9 cellular contexts compared by ENCODE assay signal in the genomic region with DNA sequence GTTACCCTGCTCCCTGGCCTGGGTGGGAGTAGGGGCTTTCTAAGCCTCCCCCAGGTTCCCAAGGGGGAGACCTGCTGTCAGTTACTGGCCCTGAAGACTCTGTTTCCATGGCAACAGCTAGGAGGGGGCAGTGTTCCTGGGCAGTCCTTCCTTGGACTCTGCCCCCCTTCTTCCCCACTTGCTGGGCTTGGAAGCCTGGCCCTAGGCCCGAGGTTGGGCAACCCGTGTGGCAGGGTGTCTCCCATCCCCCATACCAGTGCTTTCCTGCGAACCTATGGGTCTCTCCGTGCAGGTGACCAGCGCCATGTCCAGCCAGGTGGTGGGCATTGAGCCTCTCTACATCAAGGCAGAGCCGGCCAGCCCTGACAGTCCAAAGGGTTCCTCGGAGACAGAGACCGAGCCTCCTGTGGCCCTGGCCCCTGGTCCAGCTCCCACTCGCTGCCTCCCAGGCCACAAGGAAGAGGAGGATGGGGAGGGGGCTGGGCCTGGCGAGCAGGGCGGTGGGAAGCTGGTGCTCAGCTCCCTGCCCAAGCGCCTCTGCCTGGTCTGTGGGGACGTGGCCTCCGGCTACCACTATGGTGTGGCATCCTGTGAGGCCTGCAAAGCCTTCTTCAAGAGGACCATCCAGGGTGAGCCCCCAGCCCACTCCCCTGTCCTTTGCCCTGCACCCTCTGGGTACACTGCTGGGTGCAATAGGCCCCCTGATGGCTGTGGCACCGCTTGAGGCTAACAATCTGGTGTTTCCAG. TPM values are rescaled to one million over a fixed set of nuclear protein-coding genes. Genes with fewer than 3 reads are reported as not detected.
DNase-seq lines count a peak whose midpoint lies in the region; ATAC-seq, FAIRE-seq and TF ChIP-seq lines count a peak whose summit lies in the region.
"Had no signal": no experiment of that assay in that cellular context is flagged by ENCODE, and none has a peak within 500 bp of the region (broad histone marks: within the 10 kb centered on the region; RNA-seq: fewer than 3 reads in every experiment).

No MANE protein-coding gene starts in this region.

- no peaks in the 10 kb centered on the region for H3K27me3 ChIP-seq in adrenal gland
- H3K27me3 ChIP-seq in thoracic aorta (replicated peaks; ENCODE audit: insufficient read depth): no peaks in the 10 kb centered on the region

- peak overlapping the region; percentile 96 for H3K27ac Mint-ChIP-seq in activated CD4-positive, alpha-beta T cell treated with anti-CD3 and anti-CD28 coated beads for 36 hours

- H3K27ac ChIP-seq in adrenal gland (peak overlapping the region in 3 of 5 donors; percentile 73 to 96 (median 95)), thoracic aorta (no peak overlapping the region)

- TF ChIP-seq CTCF in adrenal gland (IDR thresholded peaks at IDR 0.05) (no peak), thoracic aorta (IDR thresholded peaks at IDR 0.05) (no peak)

- DNase-seq in activated CD4-positive, alpha-beta T cell treated with anti-CD3 and anti-CD28 coated beads for 36 hours: no peak
- no peak for DNase-seq in activated CD4-positive, alpha-beta T cell treated with anti-CD3 and anti-CD28 coated beads for 4 hours
- DNase-seq in adrenal gland (peak; percentile 62 to 81 (median 78)), left lobe of liver (ENCODE audit: low spot score) (peak; percentile 93), thoracic aorta (ENCODE audit: low spot score) (no peak), HTR-8/SVneo (ENCODE audit: insufficient read length, low spot score) (no peak), putamen (ENCODE audit: low spot score) (no peak), iPS-NIHi7 (ENCODE audit: extremely low spot score) (no peak)
- DNase-seq: EL had no signal

- H3K4me1 ChIP-seq in adrenal gland (replicated peaks in 1 of 2) (peaks cover 9 to 22% of the 10 kb centered on the region in 2 donors), thoracic aorta (ENCODE audit: control insufficient read depth in 1 of 2, low read depth in 2 of 2) (peaks cover 0 to 20% of the 10 kb centered on the region in 2 donors)

- POLR2A ChIA-PET in activated CD4-positive, alpha-beta T cell treated with anti-CD3 and anti-CD28 coated beads for 36 hours (lab: Charles Lee): no interaction called here

- no peak for ATAC-seq in activated CD4-positive, alpha-beta T cell treated with anti-CD3 and anti-CD28 coated beads for 36 hours
- ATAC-seq in left lobe of liver: peak; percentile 51
- ATAC-seq in thoracic aorta (ENCODE audit: insufficient number of reproducible peaks, low FRiP score, low read depth): no peak

- H3K36me3 Mint-ChIP-seq in activated CD4-positive, alpha-beta T cell treated with anti-CD3 and anti-CD28 coated beads for 36 hours (ENCODE audit: low read depth): peaks cover 19% of the 10 kb centered on the region

- WGBS in adrenal gland, 4 donors: 59 to 73% (median 63%) methylated on average over 8 to 15 of the region's 15 CpGs

- H3K9me3 ChIP-seq in adrenal gland (replicated peaks in 1 of 3) (no peaks in the 10 kb centered on the region), thoracic aorta (no peaks in the 10 kb centered on the region)

- H3K36me3 ChIP-seq in adrenal gland (replicated peaks in 1 of 2) (no peaks in the 10 kb centered on the region), thoracic aorta (no peaks in the 10 kb centered on the region)

- H3K27me3 Mint-ChIP-seq in activated CD4-positive, alpha-beta T cell treated with anti-CD3 and anti-CD28 coated beads for 36 hours: no peaks in the 10 kb centered on the region

- H3K9me3 Mint-ChIP-seq in activated CD4-positive, alpha-beta T cell treated with anti-CD3 and anti-CD28 coated beads for 36 hours (ENCODE audit: low read depth): no peaks in the 10 kb centered on the region

- no peak for TF ChIP-seq POLR2A in adrenal gland (IDR thresholded peaks at IDR 0.05)

- peak overlapping the region; percentile 100 for H3K4me3 Mint-ChIP-seq in activated CD4-positive, alpha-beta T cell treated with anti-CD3 and anti-CD28 coated beads for 36 hours

- no peak for FAIRE-seq in HTR-8/SVneo (lab: Jason Lieb, UNC)

- H3K4me3 ChIP-seq in adrenal gland (peak overlapping the region in 2 of 4 donors; percentile 33 to 91), thoracic aorta (peak overlapping the region; percentile 92)

- intact Hi-C loops in activated CD4-positive, alpha-beta T cell treated with anti-CD3 and anti-CD28 coated beads for 36 hours (cut with DNase I, micrococcal nuclease): loop anchor here (5.0 to 10.0 kb wide), 3 partner anchors 35 to 1422 kb away; a partner anchor contains a TSS
- intact Hi-C loops in adrenal gland (cut with DNase I): no loop called here

- CTCF ChIA-PET in activated CD4-positive, alpha-beta T cell treated with anti-CD3 and anti-CD28 coated beads for 36 hours (lab: Charles Lee): interaction anchor here (0.8 to 2.4 kb wide), 3 partner anchors 11 to 1499 kb away, joined by 3 to 5 read pairs (median 3); a partner anchor contains a TSS

- H3K4me1 Mint-ChIP-seq in activated CD4-positive, alpha-beta T cell treated with anti-CD3 and anti-CD28 coated beads for 36 hours: peaks cover 30% of the 10 kb centered on the region

RNA-seq across cellular contexts. Expression of a gene that starts 1.7 kb away (rescaled TPM):
- 10 to 100 TPM; 19.0 to 29.6 TPM for total RNA-seq in activated CD4-positive, alpha-beta T cell treated with anti-CD3 and anti-CD28 coated beads for 36 hours
- total RNA-seq in adrenal gland: 10 to 100 TPM; 33.2 to 74.4 (median 58.7) TPM
- 10 to 100 TPM; 18.2 to 62.1 (median 56.0) TPM for polyA plus RNA-seq in adrenal gland
- total RNA-seq in left lobe of liver: 53.6 TPM
- 10 to 100 TPM; 33.4 to 46.0 TPM for total RNA-seq in thoracic aorta

RNA-seq across cellular contexts. Expression of a gene that starts 6.9 kb away (rescaled TPM):
- under 1 TPM in 1 of 2 experiments, not detected in 1; 0.39 TPM for total RNA-seq in activated CD4-positive, alpha-beta T cell treated with anti-CD3 and anti-CD28 coated beads for 36 hours
- total RNA-seq in adrenal gland: under 1 TPM in 1 of 8 donors, not detected in 7; 0.69 TPM
- polyA plus RNA-seq in adrenal gland: 1 to 10 TPM in 1 of 3 donors, under 1 TPM in 1, not detected in 1; 0.74 to 1.2 TPM
- not detected for total RNA-seq in left lobe of liver
- total RNA-seq in thoracic aorta: not detected

RNA-seq across cellular contexts. Expression of a gene that starts 10.3 kb away (rescaled TPM):
- 100 to 1,000 TPM; 185 to 243 TPM for total RNA-seq in activated CD4-positive, alpha-beta T cell treated with anti-CD3 and anti-CD28 coated beads for 36 hours
- 100 to 1,000 TPM; 286 to 991 (median 377) TPM for total RNA-seq in adrenal gland
- 100 to 1,000 TPM; 362 to 855 (median 658) TPM for polyA plus RNA-seq in adrenal gland
- total RNA-seq in left lobe of liver: 59.1 TPM
- 100 to 1,000 TPM; 157 to 218 TPM for total RNA-seq in thoracic aorta

RNA-seq across cellular contexts. Expression of a gene that starts 10.9 kb away (rescaled TPM):
- total RNA-seq in activated CD4-positive, alpha-beta T cell treated with anti-CD3 and anti-CD28 coated beads for 36 hours: 100 to 1,000 TPM; 110 to 142 TPM
- total RNA-seq in adrenal gland: 100 to 1,000 TPM; 324 to 684 (median 429) TPM
- polyA plus RNA-seq in adrenal gland: 100 to 1,000 TPM; 403 to 713 (median 555) TPM
- total RNA-seq in left lobe of liver: 96.4 TPM
- 100 to 1,000 TPM in 1 of 2 donors, 10 to 100 TPM in 1; 91.1 to 136 TPM for total RNA-seq in thoracic aorta

RNA-seq across cellular contexts. Expression of a gene that starts 15.9 kb away (rescaled TPM):
- total RNA-seq in activated CD4-positive, alpha-beta T cell treated with anti-CD3 and anti-CD28 coated beads for 36 hours: not detected
- total RNA-seq in adrenal gland (under 1 TPM in 1 of 8 donors, not detected in 7; 0.54 TPM), left lobe of liver (not detected), thoracic aorta (not detected)
- under 1 TPM in 1 of 3 donors, not detected in 2; 0.10 TPM for polyA plus RNA-seq in adrenal gland

Comparison
In these comparisons a context has a peak if more than half of its experiments do, and no peak if none do; other contexts are left out.
1. DNase-seq: peak in adrenal gland (7 of 7) and left lobe of liver (single experiment); none in activated CD4-positive, alpha-beta T cell treated with anti-CD3 and anti-CD28 coated beads for 36 hours (single experiment), activated CD4-positive, alpha-beta T cell treated with anti-CD3 and anti-CD28 coated beads for 4 hours (0 of 2), thoracic aorta (single experiment), HTR-8/SVneo (single experiment), putamen (single experiment) and iPS-NIHi7 (single experiment).
2. H3K27ac ChIP-seq: peak in adrenal gland (3 of 5); none in thoracic aorta (0 of 2).
3. intact Hi-C loops: an anchor here in activated CD4-positive, alpha-beta T cell treated with anti-CD3 and anti-CD28 coated beads for 36 hours (5.0 to 10.0 kb wide); none called in adrenal gland.